9 cellular contexts compared by ENCODE assay signal in the genomic region with DNA sequence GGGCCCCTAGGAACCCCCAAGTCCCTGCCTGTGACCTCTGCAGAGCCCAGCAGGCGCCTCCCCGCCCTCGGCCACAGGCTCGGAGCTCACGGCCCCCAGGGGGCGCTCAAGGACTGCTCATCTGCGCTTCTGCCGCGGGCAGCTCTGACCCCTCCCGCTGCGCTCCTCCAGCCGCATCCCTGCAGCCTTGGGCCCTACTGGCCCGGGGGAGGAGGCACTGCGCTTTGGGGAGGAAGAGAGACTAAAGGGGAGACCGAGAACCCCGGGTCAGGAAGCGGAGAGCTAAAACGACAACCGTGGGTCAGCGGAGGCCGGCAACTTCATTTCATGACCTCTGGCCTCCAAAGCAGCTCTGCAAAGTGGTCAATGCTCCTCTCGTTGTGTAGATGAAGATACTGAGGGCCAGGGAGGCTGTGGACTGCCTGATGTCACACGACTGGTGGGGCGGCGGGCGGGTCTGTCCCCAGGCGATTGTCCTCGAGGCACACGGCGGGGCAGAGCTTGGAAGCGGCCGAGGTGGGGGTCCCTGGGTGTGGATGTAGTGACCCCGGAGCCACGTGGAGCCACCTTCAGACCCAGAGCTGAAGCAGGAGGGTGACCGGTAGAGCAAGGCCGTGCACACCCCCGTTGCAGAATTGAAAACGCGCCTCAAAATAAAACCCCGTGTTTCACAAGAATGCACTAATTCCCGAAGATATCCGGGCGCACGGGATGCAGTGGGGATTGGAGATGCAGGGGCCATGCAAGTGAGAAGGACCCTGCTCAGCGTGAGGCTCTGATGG. TPM values are rescaled to one million over a fixed set of nuclear protein-coding genes. Genes with fewer than 3 reads are reported as not detected.
DNase-seq lines count a peak whose midpoint lies in the region; ATAC-seq and TF ChIP-seq lines count a peak whose summit lies in the region.
"Had no signal": no experiment of that assay in that cellular context is flagged by ENCODE, and none has a peak within 500 bp of the region (broad histone marks: within the 10 kb centered on the region; RNA-seq: fewer than 3 reads in every experiment).

No MANE protein-coding gene starts in this region.

- H3K4me3 Mint-ChIP-seq in activated CD8-positive, alpha-beta T cell treated with anti-CD3 and anti-CD28 coated beads for 36 hours, result no peak overlapping the region

- intact Hi-C loops in activated CD8-positive, alpha-beta T cell treated with anti-CD3 and anti-CD28 coated beads for 36 hours (cut with micrococcal nuclease), result loop anchor here (2.0 kb wide), 1 partner anchor 139 kb away; no protein-coding TSS in a partner anchor

- peak; percentile 63 for ATAC-seq in HG03175 (IDR thresholded peaks at IDR 0.05; ENCODE audit: unreplicated experiment)
- ATAC-seq in activated CD8-positive, alpha-beta T cell treated with anti-CD3 and anti-CD28 coated beads for 36 hours, result peak; percentile 91
- ATAC-seq in lung (ENCODE audit: insufficient read depth, low FRiP score), result peak; percentile 93
- no peak for ATAC-seq in HG03469 (IDR thresholded peaks at IDR 0.05; ENCODE audit: unreplicated experiment)

- no peak overlapping the region for H3K27ac ChIP-seq in lung (ENCODE audit: low read depth in 1 of 2, low read length in 1 of 2)

- H3K27me3 ChIP-seq in lung (ENCODE audit: control insufficient read depth, insufficient read depth), result peaks cover 5% of the 10 kb centered on the region

- TF ChIP-seq CTCF in activated CD8-positive, alpha-beta T cell treated with anti-CD3 and anti-CD28 coated beads for 36 hours (IDR thresholded peaks at IDR 0.05), result peak; percentile 76
- TF ChIP-seq CTCF in lung (IDR thresholded peaks at IDR 0.05; ENCODE audit: control extremely low read depth, extremely low read depth), result peak; percentile 88

- DNase-seq in EL, result peak; percentile 66
- peak; percentile 87 for DNase-seq in NCI-H69 (lab: John Stamatoyannopoulos, UW)
- DNase-seq in activated CD8-positive, alpha-beta T cell treated with anti-CD3 and anti-CD28 coated beads for 36 hours, result peak; percentile 85
- peak; percentile 77 for DNase-seq in effector CD4-positive, alpha-beta T cell
- DNase-seq in lung (ENCODE audit: low spot score), result peak; percentile 86
- peak; percentile 82 for DNase-seq in stimulated activated CD4-positive, alpha-beta T cell treated with anti-CD3 and anti-CD28 coated beads, Interleukin-4, amount 100 ng/mL, for 24 hours

- peaks cover 0 to 8% of the 10 kb centered on the region in 2 donors for H3K4me1 ChIP-seq in lung (ENCODE audit: control insufficient read depth in 2 of 2, insufficient read depth in 2 of 2, low read length in 2 of 2)

- H3K9me3 ChIP-seq in lung (ENCODE audit: control insufficient read depth in 2 of 2, insufficient read depth in 1 of 2, low read length in 1 of 2), result peaks cover 0 to 2% of the 10 kb centered on the region in 2 donors

- 48 to 53% methylated on average over 43 to 45 of the region's 45 CpGs for WGBS in lung, 2 donors

- no peak overlapping the region for H3K27ac Mint-ChIP-seq in activated CD8-positive, alpha-beta T cell treated with anti-CD3 and anti-CD28 coated beads for 36 hours

- peaks cover 5% of the 10 kb centered on the region for H3K4me1 Mint-ChIP-seq in activated CD8-positive, alpha-beta T cell treated with anti-CD3 and anti-CD28 coated beads for 36 hours (ENCODE audit: low read depth)

- H3K4me3 ChIP-seq in lung, result no peak overlapping the region

- no peaks in the 10 kb centered on the region for H3K36me3 ChIP-seq in lung (ENCODE audit: control insufficient read depth in 2 of 2, insufficient read depth in 2 of 2, low read length in 2 of 2)

- peaks cover 14% of the 10 kb centered on the region for H3K27me3 Mint-ChIP-seq in activated CD8-positive, alpha-beta T cell treated with anti-CD3 and anti-CD28 coated beads for 36 hours

- CTCF ChIA-PET in activated CD8-positive, alpha-beta T cell treated with anti-CD3 and anti-CD28 coated beads for 36 hours (lab: Charles Lee), result interaction anchor here (0.6 to 5.6 kb wide), 69 partner anchors 8 to 462 kb away, joined by 3 to 336 read pairs (median 5); partner anchors contain the start of genes IFITM10, SYT8 and TNNI2

- no peaks in the 10 kb centered on the region for H3K36me3 Mint-ChIP-seq in activated CD8-positive, alpha-beta T cell treated with anti-CD3 and anti-CD28 coated beads for 36 hours (ENCODE audit: low read depth)

- H3K9me3 Mint-ChIP-seq in activated CD8-positive, alpha-beta T cell treated with anti-CD3 and anti-CD28 coated beads for 36 hours, result no peaks in the 10 kb centered on the region

- POLR2A ChIA-PET in activated CD8-positive, alpha-beta T cell treated with anti-CD3 and anti-CD28 coated beads for 36 hours (lab: Charles Lee), result interaction anchor here (0.7 to 1.3 kb wide), 3 partner anchors 81 to 145 kb away, joined by 3 to 7 read pairs (median 3); partner anchors contain the start of gene TNNI2

RNA-seq across cellular contexts. Expression of gene KRTAP5-6, which starts 2.7 kb away (rescaled TPM):
- total RNA-seq in activated CD8-positive, alpha-beta T cell treated with anti-CD3 and anti-CD28 coated beads for 36 hours, result not detected
- total RNA-seq in lung, result not detected
- polyA plus RNA-seq in lung, result not detected
- total RNA-seq: subcutaneous adipose tissue had no signal

RNA-seq across cellular contexts. Expression of gene IFITM10, which starts 56.1 kb away (rescaled TPM):
- total RNA-seq in activated CD8-positive, alpha-beta T cell treated with anti-CD3 and anti-CD28 coated beads for 36 hours, result under 1 TPM; 0.07 to 0.31 TPM
- total RNA-seq in lung, result 10 to 100 TPM in 1 of 2 donors, under 1 TPM in 1; 0.40 to 18.8 TPM
- polyA plus RNA-seq in lung, result 1 to 10 TPM in 1 of 2 donors, under 1 TPM in 1; 0.93 to 4.5 TPM
